In genomic region chr18:72867721-72868665, GRCh38 we compare ENCODE assay signal across 9 cellular contexts. TPM values are rescaled to one million over a fixed set of nuclear protein-coding genes. Genes with fewer than 3 reads are reported as not detected.
DNase-seq lines count a peak whose midpoint lies in the region; ATAC-seq, FAIRE-seq and TF ChIP-seq lines count a peak whose summit lies in the region.
"Had no signal": no experiment of that assay in that cellular context is flagged by ENCODE, and none has a peak within 500 bp of the region (broad histone marks: within the 10 kb centered on the region; RNA-seq: fewer than 3 reads in every experiment).

Gene NETO1, minus strand, starts transcription at chr18:72867987. Its CDS starts 696 bp downstream, at chr18:72867291.

- H3K4me1 Mint-ChIP-seq in endothelial cell (ENCODE audit: unreplicated experiment), result peaks cover 13% of the 10 kb centered on the region

- no peak within 1 kb of the TSS for H2BK5ac ChIP-seq in IMR-90 (ENCODE audit: low read depth, low read length, poor library complexity, severe bottlenecking)

- no peaks in the 10 kb centered on the region for H3K9me1 ChIP-seq in IMR-90 (ENCODE audit: insufficient read depth, low read length)

- peak within 1 kb of the TSS; percentile 83 for H2AFZ ChIP-seq in IMR-90 (replicated peaks; ENCODE audit: low read length, poor library complexity)

- TF ChIP-seq CTCF in GM12864 (IDR thresholded peaks at IDR 0.05; ENCODE audit: low read depth, low read length, missing control alignments), result no peak
- no peak for TF ChIP-seq CTCF in IMR-90 (conservative IDR thresholded peaks at IDR 0.05; ENCODE audit: low read depth, low read length)
- TF ChIP-seq CTCF in endothelial cell (IDR thresholded peaks at IDR 0.05; ENCODE audit: unreplicated experiment), result no peak
- no peak for TF ChIP-seq CTCF in retinal pigment epithelial cell (conservative IDR thresholded peaks at IDR 0.05; ENCODE audit: low read depth, low read length)

- H3K36me3 ChIP-seq in IMR-90 (ENCODE audit: control insufficient read depth, insufficient read depth, low read length) (no peaks in the 10 kb centered on the region), small intestine (ENCODE audit: control insufficient read depth in 2 of 2, insufficient read depth in 2 of 2, low read length in 2 of 2) (no peaks in the 10 kb centered on the region)

- H2BK20ac ChIP-seq in IMR-90 (ENCODE audit: low read depth, low read length), result no peak within 1 kb of the TSS

- dilution Hi-C loops in IMR-90 (cut with HindIII; ENCODE audit: low sequenced_read_pairs, unreplicated experiment), result no loop called here

- H4K91ac ChIP-seq in IMR-90 (ENCODE audit: insufficient read depth, low read depth, low read length), result no peak within 1 kb of the TSS

- POLR2A ChIA-PET in IMR-90 (lab: Charles Lee; ENCODE audit: unreplicated experiment), result no interaction called here

- H3K18ac ChIP-seq in IMR-90 (ENCODE audit: low read depth, low read length), result no peak within 1 kb of the TSS

- no peaks in the 10 kb centered on the region for H4K20me1 ChIP-seq in IMR-90 (ENCODE audit: insufficient read depth, low read length)

- WGBS in IMR-90 (ENCODE audit: extremely low coverage in 2 of 2, insufficient read length in 1 of 2), 2 experiments, result 8% methylated on average over 7 of the region's 94 CpGs; no CpG with 5 or more reads in 1 of the 2 experiments
- WGBS in small intestine, 3 donors, result 3 to 15% (median 11%) methylated on average over 63 to 88 of the region's 94 CpGs

- ATAC-seq in IMR-90 (ENCODE audit: low read depth) (peak; percentile 38; the same call in 1 of the 2 replicates), GM21515 (IDR thresholded peaks at IDR 0.05; ENCODE audit: unreplicated experiment) (no peak)

- H4K5ac ChIP-seq in IMR-90 (ENCODE audit: low read depth, low read length), result no peak within 1 kb of the TSS

- H4K8ac ChIP-seq in IMR-90 (ENCODE audit: low read depth in 2 of 2, low read length in 2 of 2), result no peak within 1 kb of the TSS

- H3K27ac Mint-ChIP-seq in endothelial cell (ENCODE audit: unreplicated experiment), result peak within 1 kb of the TSS; percentile 70

- no peak within 1 kb of the TSS for H3K4ac ChIP-seq in IMR-90 (ENCODE audit: low read depth, low read length)

- H3K14ac ChIP-seq in IMR-90 (replicated peaks; ENCODE audit: low read depth, low read length), result no peak within 1 kb of the TSS

- no peak within 1 kb of the TSS for H2BK15ac ChIP-seq in IMR-90 (ENCODE audit: low read depth, low read length)

- no TSS peak for BruUV-seq in IMR-90 (replicated peaks; lab: Mats Ljungman, UMichigan)

- H3K36me3 Mint-ChIP-seq in endothelial cell (ENCODE audit: low read depth, unreplicated experiment), result no peaks in the 10 kb centered on the region

- in situ Hi-C loops in IMR-90 (cut with MboI; ENCODE audit: low sequenced_read_pairs), result no loop called here

- peak within 1 kb of the TSS; percentile 87 for H3K4me3 Mint-ChIP-seq in endothelial cell (ENCODE audit: unreplicated experiment)

- no peaks in the 10 kb centered on the region for H3K79me1 ChIP-seq in IMR-90 (ENCODE audit: low read depth in 1 of 2, low read length in 2 of 2)

- intact Hi-C loops in IMR-90 (cut with micrococcal nuclease), result no loop called here

- TF ChIP-seq POLR2A in IMR-90 (IDR thresholded peaks at IDR 0.05; ENCODE audit: low read depth, low read length), result no peak

- FAIRE-seq in small intestine (lab: Jason Lieb, UNC), result no peak

- no peak for DNase-seq in GM12864 (ENCODE audit: low read depth)
- no peak for DNase-seq in IMR-90
- DNase-seq in endothelial cell (ENCODE audit: low spot score), result peak; percentile 65
- no peak for DNase-seq in retinal pigment epithelial cell (ENCODE audit: low read depth)
- no peak for DNase-seq in middle frontal gyrus (ENCODE audit: extremely low spot score, low spot score)
- no peak for DNase-seq in COLO829 (ENCODE audit: low spot score)
- DNase-seq in small intestine, result no peak

- no peak within 1 kb of the TSS for H3K56ac ChIP-seq in IMR-90 (ENCODE audit: extremely low read depth, insufficient read depth, low read length)

- H3K27me3 Mint-ChIP-seq in endothelial cell (ENCODE audit: unreplicated experiment), result peaks cover 14% of the 10 kb centered on the region

- H3K27ac ChIP-seq in IMR-90 (ENCODE audit: insufficient read depth, low read length) (no peak within 1 kb of the TSS), small intestine (ENCODE audit: low read depth in 1 of 2, low read length in 1 of 2) (no peak within 1 kb of the TSS)
- H3K27ac ChIP-seq: HL-60 had no signal

- CTCF ChIA-PET in IMR-90 (lab: Yijun Ruan, JAX), result no interaction called here

- H3K4me2 ChIP-seq in IMR-90 (ENCODE audit: low read depth, low read length), result peak within 1 kb of the TSS; percentile 76

- H3K4me1 ChIP-seq in IMR-90 (ENCODE audit: control insufficient read depth, insufficient read depth, low read length), result 0 out of 2 replicates have a peak, but pooled peaks cover 1% of the 10 kb centered on the region
- H3K4me1 ChIP-seq in small intestine (ENCODE audit: control insufficient read depth in 2 of 2, insufficient read depth in 1 of 2, low read depth in 1 of 2, low read length in 1 of 2), result no peaks in the 10 kb centered on the region

- H3K9me3 ChIP-seq in IMR-90 (ENCODE audit: control insufficient read depth, insufficient read depth, low read length), result no peaks in the 10 kb centered on the region
- H3K9me3 ChIP-seq in small intestine (ENCODE audit: control insufficient read depth, low read depth), result no peaks in the 10 kb centered on the region

- H3K23ac ChIP-seq in IMR-90 (ENCODE audit: low read depth, low read length), result no peak within 1 kb of the TSS

- H3K4me3 ChIP-seq in GM12864 (ENCODE audit: low read depth, low read length) (peak within 1 kb of the TSS; percentile 11; the same call in 1 of the 2 replicates), IMR-90 (ENCODE audit: insufficient read depth, low read depth, low read length) (peak within 1 kb of the TSS; percentile 36), retinal pigment epithelial cell (ENCODE audit: low read length) (peak within 1 kb of the TSS; percentile 47), small intestine (ENCODE audit: low read depth in 1 of 2, low read length in 2 of 2) (peak within 1 kb of the TSS in 1 of 2 donors; percentile 14)

- H2BK120ac ChIP-seq in IMR-90 (ENCODE audit: low read depth, low read length), result no peak within 1 kb of the TSS

- H3K9me3 Mint-ChIP-seq in endothelial cell (ENCODE audit: unreplicated experiment), result no peaks in the 10 kb centered on the region

- no peak within 1 kb of the TSS for H2AK5ac ChIP-seq in IMR-90 (ENCODE audit: low read depth, low read length)

- peaks cover 35% of the 10 kb centered on the region for H3K27me3 ChIP-seq in IMR-90 (ENCODE audit: control insufficient read depth, insufficient read depth, low read length)
- peaks cover 13 to 23% of the 10 kb centered on the region in 2 donors for H3K27me3 ChIP-seq in small intestine (ENCODE audit: control insufficient read depth in 2 of 2, insufficient read depth in 2 of 2, low read length in 2 of 2)

- TF ChIP-seq RAD21 in IMR-90 (IDR thresholded peaks at IDR 0.05; ENCODE audit: low read length), result no peak

- H3K9ac ChIP-seq in IMR-90 (ENCODE audit: low read depth, low read length), result no peak within 1 kb of the TSS

- no peak within 1 kb of the TSS for H2AK9ac ChIP-seq in IMR-90 (replicated peaks; ENCODE audit: low read depth, low read length, poor library complexity)

TF ChIP-seq in IMR-90, 13 proteins besides CTCF, POLR2A, EP300 and RAD21:
- TF ChIP-seq CEBPB (IDR thresholded peaks at IDR 0.05; ENCODE audit: low read depth, low read length), result no peak
- no peak for TF ChIP-seq MXI1 (IDR thresholded peaks at IDR 0.05; ENCODE audit: borderline replicate concordance, low read depth, low read length)
- TF ChIP-seq CHD1 (IDR thresholded peaks at IDR 0.05; ENCODE audit: low read depth, low read length), result no peak
- TF ChIP-seq ELK1 (IDR thresholded peaks at IDR 0.05; ENCODE audit: borderline replicate concordance, low read depth, low read length), result no peak
- TF ChIP-seq SMC3 (IDR thresholded peaks at IDR 0.05; ENCODE audit: low read depth, low read length), result no peak
- TF ChIP-seq MAFK (IDR thresholded peaks at IDR 0.05; ENCODE audit: low read depth, low read length), result no peak
- TF ChIP-seq BHLHE40 (IDR thresholded peaks at IDR 0.05; ENCODE audit: low read depth, low read length), result no peak
- TF ChIP-seq RFX5 (IDR thresholded peaks at IDR 0.05; ENCODE audit: low read depth, low read length), result no peak
- TF ChIP-seq MAZ (IDR thresholded peaks at IDR 0.05; ENCODE audit: borderline replicate concordance, low read depth, low read length), result no peak
- no peak for TF ChIP-seq USF2 (IDR thresholded peaks at IDR 0.05; ENCODE audit: low read depth, low read length)
- no peak for TF ChIP-seq RCOR1 (IDR thresholded peaks at IDR 0.05; ENCODE audit: insufficient replicate concordance, low read length)
- TF ChIP-seq FOS (IDR thresholded peaks at IDR 0.05; ENCODE audit: low read depth, low read length), result no peak
- TF ChIP-seq NFE2L2 (IDR thresholded peaks at IDR 0.05; ENCODE audit: low read depth, low read length), result no peak

RNA-seq across cellular contexts. Expression of gene NETO1, which starts in this region (rescaled TPM):
- 0.28 and 0.36 TPM in 2 replicates for total RNA-seq in IMR-90 (2012; rRNA removed)
- polyA plus RNA-seq in IMR-90 (2012; rRNA removed), result 0.29 and 0.42 TPM in 2 replicates
- polyA plus RNA-seq in IMR-90 (2012; cell fraction: cytosol; rRNA removed), result 0.02 and 0.09 TPM in 2 replicates
- polyA plus RNA-seq in IMR-90 (2012; cell fraction: nucleus; rRNA removed; ENCODE audit: low replicate concordance), result 0.18 and 0.48 TPM in 2 replicates
- 12.8 TPM for total RNA-seq in endothelial cell (ENCODE audit: unreplicated experiment)
- under 1 TPM in 1 of 3 donors, not detected in 2; 0.06 TPM for polyA plus RNA-seq in small intestine

Comparison
In these comparisons a context has a peak if more than half of its experiments do, and no peak if none do; other contexts are left out.
1. RNA of gene NETO1 (total RNA-seq): 12.8 TPM in endothelial cell (single experiment); 0.28 to 0.36 TPM in IMR-90; every median in the first group is over 10 times any median in the second.
2. Peak in ATAC-seq, H3K4me3 ChIP-seq and H3K4me2 ChIP-seq in IMR-90; RNA of the gene not detected or under 1 TPM.